2 cellular contexts compared by ENCODE assay signal in genomic region chr11:77438487-77438886, GRCh38.
A peak's percentile ranks its signal among the peaks of the same experiment; 100 is the strongest.
TF ChIP-seq lines count a peak whose summit lies in the region.

No MANE protein-coding gene starts in this region.

TF ChIP-seq in GM23338, 12 proteins besides CTCF, POLR2A, EP300 and RAD21:
- TF ChIP-seq NANOG (IDR thresholded peaks at IDR 0.05; ENCODE audit: borderline replicate concordance) (no peak), POLR2AphosphoS5 (IDR thresholded peaks at IDR 0.05; ENCODE audit: low read depth) (no peak), ZNF331 (CRISPR knock-in tag; IDR thresholded peaks at IDR 0.05; ENCODE audit: low read depth) (no peak), ZNF114 (CRISPR knock-in tag; IDR thresholded peaks at IDR 0.05) (no peak), CREB1 (CRISPR knock-in tag; IDR thresholded peaks at IDR 0.05; ENCODE audit: low read depth) (no peak), EZH2 (IDR thresholded peaks at IDR 0.05; ENCODE audit: low read depth, unreplicated experiment) (no peak), EZH2phosphoT487 (IDR thresholded peaks at IDR 0.05; ENCODE audit: unreplicated experiment) (no peak), ZNF462 (CRISPR knock-in tag; IDR thresholded peaks at IDR 0.05) (no peak), STAT1 (IDR thresholded peaks at IDR 0.05; ENCODE audit: unreplicated experiment) (no peak)
TF ChIP-seq in GM23338: peak in this region for 0.

TF ChIP-seq in GM12878, 131 proteins besides CTCF, POLR2A, EP300 and RAD21:
- TF ChIP-seq IRF3 (IDR thresholded peaks at IDR 0.05) (no peak), RAD51 (IDR thresholded peaks at IDR 0.05) (peak; percentile 66), RUNX3 (IDR thresholded peaks at IDR 0.05; ENCODE audit: low read length) (peak; percentile 78), USF2 (IDR thresholded peaks at IDR 0.05; ENCODE audit: borderline replicate concordance, low read depth, low read length) (no peak), CREB1 (IDR thresholded peaks at IDR 0.05; ENCODE audit: low read depth) (0 out of 2 replicates have a peak, but pooled peaks have one; percentile 28), MEF2A (IDR thresholded peaks at IDR 0.05; ENCODE audit: insufficient read depth, low read depth, low read length) (0 out of 2 replicates have a peak, but pooled peaks have one; percentile 22), CBFB (IDR thresholded peaks at IDR 0.05; ENCODE audit: low read depth) (no peak), SREBF2 (IDR thresholded peaks at IDR 0.05; ENCODE audit: low read length) (no peak), SPI1 (IDR thresholded peaks at IDR 0.05; ENCODE audit: borderline replicate concordance, insufficient read depth, low read depth, low read length) (no peak), ZNF687 (IDR thresholded peaks at IDR 0.05) (peak; percentile 52; the same call in 1 of the 2 replicates)
